Comparison of ENCODE assay signal across 19 cellular contexts in genomic region chr2:59892398-59892797, GRCh38.
"Had no signal": no experiment of that assay in that cellular context is flagged by ENCODE, and none has a peak within 500 bp of the region (broad histone marks: within the 10 kb centered on the region; RNA-seq: fewer than 3 reads in every experiment).

No MANE protein-coding gene starts in this region.

- H3K27ac ChIP-seq: esophagus muscularis mucosa, gastroesophageal sphincter, heart right ventricle, spleen had no signal

- ATAC-seq: activated CD8-positive, alpha-beta T cell treated with anti-CD3 and anti-CD28 coated beads for 36 hours; gastroesophageal sphincter; heart right ventricle; left ventricle myocardium superior; stimulated activated naive B cell treated with anti-CD40 and anti-IgM and Interleukin-4, amounts not matched to agents 10 μg/mL and 1 μg/mL and 100 μg/mL, for 72 hours had no signal

- DNase-seq: activated CD4-positive, alpha-beta T cell treated with anti-CD3 and anti-CD28 coated beads, Interleukin-2, amount 10 ng/mL, durations not matched to agents 24 days and 14 days; activated CD8-positive, alpha-beta T cell treated with anti-CD3 and anti-CD28 coated beads for 36 hours; activated naive CD4-positive, alpha-beta T cell treated with anti-CD3 and anti-CD28 coated beads, Interleukin-2, amount 10 ng/mL, durations not matched to agents 7 days and 5 days; activated T-cell treated with anti-CD3 and anti-CD28 coated beads, Interleukin-2, amount 50 U/mL, for 24 hours; aorta; cerebellar nuclear complex; cortex of kidney; effector CD8-positive, alpha-beta T cell; heart right ventricle; immature natural killer cell; left ventricle myocardium superior; occipital lobe; posterior cingulate gyrus; retina; spleen; stimulated activated naive B cell treated with anti-CD40 and anti-IgM and Interleukin-4, amounts not matched to agents 10 μg/mL and 1 μg/mL and 100 μg/mL, for 72 hours; T1000 had no signal

- H3K36me3 ChIP-seq: esophagus muscularis mucosa, gastroesophageal sphincter, heart right ventricle, spleen had no signal

- H3K9me3 ChIP-seq: esophagus muscularis mucosa, gastroesophageal sphincter, heart right ventricle, spleen had no signal

- H3K4me1 ChIP-seq: esophagus muscularis mucosa, gastroesophageal sphincter, heart right ventricle had no signal

- H3K4me3 ChIP-seq: esophagus muscularis mucosa, gastroesophageal sphincter, heart right ventricle, spleen had no signal

- H3K27me3 ChIP-seq: esophagus muscularis mucosa, gastroesophageal sphincter, heart right ventricle, spleen had no signal
